In genomic region chr2:177618270-177619253, GRCh38 we compare ENCODE assay signal across 8 cellular contexts.
A peak's percentile ranks its signal among the peaks of the same experiment; 100 is the strongest.
DNase-seq lines count a peak whose midpoint lies in the region; ATAC-seq, FAIRE-seq and TF ChIP-seq lines count a peak whose summit lies in the region.

No MANE protein-coding gene starts in this region.

- peak overlapping the region; percentile 89 to 95 for H3K4me3 ChIP-seq in kidney (ENCODE audit: low read length in 2 of 2)

- no peaks in the 10 kb centered on the region for H3K36me3 ChIP-seq in kidney (ENCODE audit: control insufficient read depth in 1 of 2, insufficient read depth in 2 of 2, low read length in 2 of 2)

- H3K9me3 ChIP-seq in kidney (ENCODE audit: control insufficient read depth in 1 of 2, low read length in 2 of 2): peaks cover 0 to 4% of the 10 kb centered on the region in 2 donors

- no peak for TF ChIP-seq CTCF in AG09319 (IDR thresholded peaks at IDR 0.05; ENCODE audit: low read depth, low read length)
- TF ChIP-seq CTCF in kidney (IDR thresholded peaks at IDR 0.05; ENCODE audit: borderline replicate concordance, extremely low read depth, insufficient read depth): no peak

- intact Hi-C loops in kidney (cut with DNase I): no loop called here

- H3K27ac ChIP-seq in kidney (ENCODE audit: low read depth in 2 of 2, low read length in 2 of 2): peak overlapping the region; percentile 98 to 99

- peak overlapping the region; percentile 52 to 89 for H3K9ac ChIP-seq in kidney (ENCODE audit: low read length in 2 of 2)

- DNase-seq in AG09319 (ENCODE audit: extremely low read depth, low read depth) (peak; percentile 43), NCI-H446 treated with DMSO at 0.1 percent for 48 hours (lab: John Stamatoyannopoulos, UW) (peak; percentile 79), cerebellum (ENCODE audit: low spot score) (peak; percentile 91), kidney (peak; percentile 97)
- DNase-seq in activated CD4-positive, alpha-beta T cell treated with anti-CD3 and anti-CD28 coated beads for 1 hour: peak; percentile 83
- DNase-seq in stimulated activated CD4-positive, alpha-beta T cell treated with anti-CD3 and anti-CD28 coated beads, Interleukin-15, amount 100 ng/mL, for 1 hour (ENCODE audit: low read depth in 1 of 2, low spot score in 1 of 2): peak; percentile 70 to 72

- peak; percentile 98 for ATAC-seq in GM19025 (IDR thresholded peaks at IDR 0.05; ENCODE audit: low read depth, unreplicated experiment)
- peak; percentile 97 for ATAC-seq in HG03280 (IDR thresholded peaks at IDR 0.05; ENCODE audit: unreplicated experiment)

- peaks cover 2 to 4% of the 10 kb centered on the region in 2 donors for H3K4me1 ChIP-seq in kidney (ENCODE audit: control insufficient read depth in 1 of 2, insufficient read depth in 1 of 2, low read depth in 1 of 2, low read length in 2 of 2)

- FAIRE-seq in kidney (lab: Jason Lieb, UNC): no peak

Comparison
In these comparisons a context has a peak if more than half of its experiments do, and no peak if none do; other contexts are left out.
1. Peak in every context shown above with its lines: DNase-seq, ATAC-seq, H3K4me3 ChIP-seq and H3K27ac ChIP-seq.
2. DNase-seq: peak in every context shown above with its lines; median percentile 97 in kidney; 91 in cerebellum; 83 in activated CD4-positive, alpha-beta T cell treated with anti-CD3 and anti-CD28 coated beads for 1 hour; 79 in NCI-H446 treated with DMSO at 0.1 percent for 48 hours; 71 in stimulated activated CD4-positive, alpha-beta T cell treated with anti-CD3 and anti-CD28 coated beads, Interleukin-15, amount 100 ng/mL, for 1 hour; 43 in AG09319.